In genomic region chr20:31603822-31604566, GRCh38 we compare ENCODE assay signal across 8 cellular contexts. TPM values are rescaled to one million over a fixed set of nuclear protein-coding genes. Genes with fewer than 3 reads are reported as not detected.
DNase-seq lines count a peak whose midpoint lies in the region; ATAC-seq, FAIRE-seq and TF ChIP-seq lines count a peak whose summit lies in the region.

No MANE protein-coding gene starts in this region.

- WGBS in IMR-90 (ENCODE audit: extremely low coverage in 2 of 2, insufficient read length in 1 of 2), 2 experiments = 0% methylated on average over 27 of the region's 43 CpGs; no CpG with 5 or more reads in 1 of the 2 experiments
- 4% methylated on average over 31 to 37 of the region's 43 CpGs for WGBS in mesodermal cell (ENCODE audit: insufficient coverage in 2 of 2), 2 experiments

- CTCF ChIA-PET in IMR-90 (lab: Yijun Ruan, JAX) = interaction anchor here (1.1 to 2.5 kb wide), 4 partner anchors 9 to 44 kb away, joined by 4 to 12 read pairs (median 8); no protein-coding TSS in a partner anchor
- CTCF ChIA-PET in endothelial cell of umbilical vein (lab: Charles Lee) = interaction anchor here (0.8 to 12.8 kb wide), 7 partner anchors 8 to 145 kb away, joined by 3 to 1817 read pairs (median 6); no protein-coding TSS in a partner anchor

- peak overlapping the region; percentile 65 for H3K23ac ChIP-seq in IMR-90 (ENCODE audit: low read depth, low read length)

- H3K9ac ChIP-seq in IMR-90 (ENCODE audit: low read depth, low read length) (peak overlapping the region; percentile 79), OCI-LY1 (ENCODE audit: low read length) (peak overlapping the region; percentile 48; the same call in 1 of the 2 replicates), endothelial cell of umbilical vein (replicated peaks; ENCODE audit: extremely low read depth, insufficient read depth, low read length) (peak overlapping the region; percentile 99)

- peak overlapping the region; percentile 84 for H3K4me2 ChIP-seq in IMR-90 (ENCODE audit: low read depth, low read length)
- peak overlapping the region; percentile 88 for H3K4me2 ChIP-seq in OCI-LY1 (ENCODE audit: low read length)
- peak overlapping the region; percentile 86 for H3K4me2 ChIP-seq in endothelial cell of umbilical vein (ENCODE audit: insufficient read depth, low read length)

- TF ChIP-seq CTCF in IMR-90 (conservative IDR thresholded peaks at IDR 0.05; ENCODE audit: low read depth, low read length) (no peak), OCI-LY1 (IDR thresholded peaks at IDR 0.05; ENCODE audit: low read length) (no peak), endothelial cell of umbilical vein (IDR thresholded peaks at IDR 0.05; ENCODE audit: extremely low read depth in 1 of 2, insufficient read depth in 1 of 2, low read depth in 1 of 2, low read length in 2 of 2) (no peak)

- no peaks in the 10 kb centered on the region for H3K9me2 ChIP-seq in OCI-LY1 (ENCODE audit: low read depth, low read length)

- H3K36me3 ChIP-seq in IMR-90 (ENCODE audit: control insufficient read depth, insufficient read depth, low read length) = peaks cover 1% of the 10 kb centered on the region; the same call in 1 of the 2 replicates
- no peaks in the 10 kb centered on the region for H3K36me3 ChIP-seq in OCI-LY1 (ENCODE audit: insufficient read depth, low read length)
- no peaks in the 10 kb centered on the region for H3K36me3 ChIP-seq in endothelial cell of umbilical vein (ENCODE audit: control insufficient read depth in 2 of 2, extremely low read depth in 1 of 2, insufficient read depth in 2 of 2, low read length in 2 of 2)
- peaks cover 19% of the 10 kb centered on the region for H3K36me3 ChIP-seq in mesodermal cell (ENCODE audit: control insufficient read depth, insufficient read depth, low read length)

- H2BK5ac ChIP-seq in IMR-90 (ENCODE audit: low read depth, low read length, poor library complexity, severe bottlenecking) = peak overlapping the region; percentile 75

- peak overlapping the region; percentile 73; the same call in 1 of the 2 replicates for H2BK20ac ChIP-seq in IMR-90 (ENCODE audit: low read depth, low read length)

- H4K5ac ChIP-seq in IMR-90 (ENCODE audit: low read depth, low read length) = no peak overlapping the region

- H3K27me3 ChIP-seq in IMR-90 (ENCODE audit: control insufficient read depth, insufficient read depth, low read length) (no peaks in the 10 kb centered on the region), OCI-LY1 (ENCODE audit: insufficient read depth, low read length) (0 out of 2 replicates have a peak, but pooled peaks cover 9% of the 10 kb centered on the region), endothelial cell of umbilical vein (ENCODE audit: control insufficient read depth in 2 of 2, insufficient read depth in 2 of 2, low read length in 2 of 2) (no peaks in the 10 kb centered on the region)

- H3K4me3 ChIP-seq in IMR-90 (ENCODE audit: insufficient read depth, low read depth, low read length) (peak overlapping the region; percentile 66), OCI-LY1 (ENCODE audit: low read depth, low read length, poor library complexity, severe bottlenecking) (peak overlapping the region; percentile 68), endothelial cell of umbilical vein (replicated peaks in 1 of 3; ENCODE audit: insufficient read depth in 1 of 3, low read depth in 1 of 3, low read length in 3 of 3) (peak overlapping the region; percentile 44 to 77 (median 68)), mesodermal cell (ENCODE audit: extremely low read depth, insufficient read depth, low read length, poor library complexity, severe bottlenecking) (peak overlapping the region; percentile 91)

- H2BK15ac ChIP-seq in IMR-90 (ENCODE audit: low read depth, low read length) = peak overlapping the region; percentile 7; the same call in 1 of the 3 replicates

- no peak for TF ChIP-seq RAD21 in IMR-90 (IDR thresholded peaks at IDR 0.05; ENCODE audit: low read length)

- H3K14ac ChIP-seq in IMR-90 (replicated peaks; ENCODE audit: low read depth, low read length) = peak overlapping the region; percentile 53

- ATAC-seq in IMR-90 (ENCODE audit: low read depth) = peak; percentile 53

- dilution Hi-C loops in IMR-90 (cut with HindIII; ENCODE audit: low sequenced_read_pairs, unreplicated experiment) (no loop called here), endothelial cell of umbilical vein (cut with MboI; ENCODE audit: extremely low pct_ligation_motif_present, low sequenced_read_pairs) (no loop called here)

- peak overlapping the region; percentile 84 for H3K4ac ChIP-seq in IMR-90 (ENCODE audit: low read depth, low read length)

- H4K20me1 ChIP-seq in IMR-90 (ENCODE audit: insufficient read depth, low read length) (peaks cover 18% of the 10 kb centered on the region), OCI-LY1 (ENCODE audit: insufficient read depth, low read length) (no peaks in the 10 kb centered on the region), endothelial cell of umbilical vein (replicated peaks; ENCODE audit: control insufficient read depth, extremely low read depth, insufficient read depth, low read length) (no peaks in the 10 kb centered on the region)

- peak overlapping the region; percentile 87 to 88 for H4K8ac ChIP-seq in IMR-90 (ENCODE audit: low read depth in 2 of 2, low read length in 2 of 2)

- intact Hi-C loops in IMR-90 (cut with micrococcal nuclease) = no loop called here
- intact Hi-C loops in endothelial cell of umbilical vein (cut with micrococcal nuclease) = loop anchor here (1.0 to 2.0 kb wide), 4 partner anchors 17 to 109 kb away; no protein-coding TSS in a partner anchor

- H3K27ac ChIP-seq in IMR-90 (ENCODE audit: insufficient read depth, low read length) (peak overlapping the region; percentile 87), OCI-LY1 (ENCODE audit: low read depth, low read length, poor library complexity, severe bottlenecking) (no peak overlapping the region), endothelial cell of umbilical vein (ENCODE audit: insufficient read depth, low read depth, low read length) (peak overlapping the region; percentile 100), mesodermal cell (ENCODE audit: low read depth, low read length, severe bottlenecking) (peak overlapping the region; percentile 99)

- TF ChIP-seq POLR2A in IMR-90 (IDR thresholded peaks at IDR 0.05; ENCODE audit: low read depth, low read length) = peak; percentile 84
- peak; percentile 82 for TF ChIP-seq POLR2A in endothelial cell of umbilical vein (IDR thresholded peaks at IDR 0.05; ENCODE audit: low read depth, low read length)

- H2AFZ ChIP-seq in IMR-90 (replicated peaks; ENCODE audit: low read length, poor library complexity) (peak overlapping the region; percentile 85), OCI-LY1 (ENCODE audit: low read length) (no peak overlapping the region), endothelial cell of umbilical vein (ENCODE audit: low read depth, low read length) (no peak overlapping the region)

- BruUV-seq in IMR-90 (replicated peaks; lab: Mats Ljungman, UMichigan) (no TSS peak), endothelial cell of umbilical vein (replicated peaks; lab: Mats Ljungman, UMichigan) (no TSS peak)

- H4K91ac ChIP-seq in IMR-90 (ENCODE audit: insufficient read depth, low read depth, low read length) = peak overlapping the region; percentile 85

- H2AK9ac ChIP-seq in IMR-90 (replicated peaks; ENCODE audit: low read depth, low read length, poor library complexity) = peak overlapping the region; percentile 35

- no peaks in the 10 kb centered on the region for H3K9me3 ChIP-seq in IMR-90 (ENCODE audit: control insufficient read depth, insufficient read depth, low read length)
- no peaks in the 10 kb centered on the region for H3K9me3 ChIP-seq in OCI-LY1 (ENCODE audit: low read length)
- H3K9me3 ChIP-seq in endothelial cell of umbilical vein (replicated peaks; ENCODE audit: control insufficient read depth, insufficient read depth, low read length) = no peaks in the 10 kb centered on the region
- no peaks in the 10 kb centered on the region for H3K9me3 ChIP-seq in mesodermal cell (ENCODE audit: control insufficient read depth, low read length)

- H3F3A ChIP-seq in OCI-LY1 (ENCODE audit: insufficient read depth, low read length) = no peaks in the 10 kb centered on the region

- peak overlapping the region; percentile 67 for H2AK5ac ChIP-seq in IMR-90 (ENCODE audit: low read depth, low read length)

- peak overlapping the region; percentile 27; the same call in 1 of the 2 replicates for H3K18ac ChIP-seq in IMR-90 (ENCODE audit: low read depth, low read length)

- no peaks in the 10 kb centered on the region for H3K9me1 ChIP-seq in IMR-90 (ENCODE audit: insufficient read depth, low read length)
- H3K9me1 ChIP-seq in endothelial cell of umbilical vein (replicated peaks; ENCODE audit: control insufficient read depth, extremely low read depth, insufficient read depth, low read length) = no peaks in the 10 kb centered on the region

- peak overlapping the region; percentile 85 for H2BK120ac ChIP-seq in IMR-90 (ENCODE audit: low read depth, low read length)

- peaks cover 0 to 17% of the 10 kb centered on the region in 2 experiments; a peak in 2 of 4 replicates for H3K79me1 ChIP-seq in IMR-90 (ENCODE audit: low read depth in 1 of 2, low read length in 2 of 2)

- H3K79me2 ChIP-seq in OCI-LY1 (ENCODE audit: insufficient read depth, low read length) (no peaks in the 10 kb centered on the region), endothelial cell of umbilical vein (ENCODE audit: control insufficient read depth, insufficient read depth, low read length) (peaks cover 26% of the 10 kb centered on the region)

- H3K4me1 ChIP-seq in IMR-90 (ENCODE audit: control insufficient read depth, insufficient read depth, low read length) (peaks cover 21% of the 10 kb centered on the region), OCI-LY1 (ENCODE audit: insufficient read depth, low read length, severe bottlenecking) (peaks cover 26% of the 10 kb centered on the region), endothelial cell of umbilical vein (ENCODE audit: control insufficient read depth, extremely low read depth, insufficient read depth, low read length) (peaks cover 45% of the 10 kb centered on the region), mesodermal cell (ENCODE audit: control insufficient read depth, insufficient read depth, low read length, poor library complexity, severe bottlenecking) (peaks cover 27% of the 10 kb centered on the region)

- DNase-seq in AG08396 (ENCODE audit: low spot score) (peak; percentile 91), GM19239 (ENCODE audit: insufficient read length, low spot score) (peak; percentile 73), IMR-90 (peak; percentile 96), endothelial cell of umbilical vein (ENCODE audit: low read depth, low spot score) (peak; percentile 97)
- peak; percentile 87 for DNase-seq in activated CD8-positive, alpha-beta memory T cell treated with anti-CD3 and anti-CD28 coated beads, Interleukin-2, amount 50 U/mL, for 48 hours
- peak; percentile 33 for DNase-seq in stimulated activated CD8-positive, alpha-beta memory T cell treated with anti-CD3 and anti-CD28 coated beads, Interleukin-12 subunit alpha, Interleukin-12 subunit beta, amount 100 ng/mL, for 24 hours (ENCODE audit: extremely low read depth)

- FAIRE-seq in GM19239 (lab: Jason Lieb, UNC) = peak; percentile 40
- no peak for FAIRE-seq in endothelial cell of umbilical vein (lab: Jason Lieb, UNC)

- in situ Hi-C loops in IMR-90 (cut with MboI; ENCODE audit: low sequenced_read_pairs) = no loop called here

- H3K56ac ChIP-seq in IMR-90 (ENCODE audit: extremely low read depth, insufficient read depth, low read length) = peak overlapping the region; percentile 99

- POLR2A ChIA-PET in IMR-90 (lab: Charles Lee; ENCODE audit: unreplicated experiment) (interaction anchor here (1.7 kb wide), 1 partner anchor 8 kb away, joined by 8 read pairs; no protein-coding TSS in a partner anchor), endothelial cell of umbilical vein (lab: Charles Lee) (interaction anchor here (1.1 to 2.5 kb wide), 8 partner anchors 8 to 47 kb away, joined by 6 to 48 read pairs (median 10); no protein-coding TSS in a partner anchor)

RNA-seq across cellular contexts. Expression of gene ID1, which starts 1.1 kb away (rescaled TPM):
- total RNA-seq in IMR-90 (2012; rRNA removed) = 174 and 186 TPM in 2 replicates
- polyA plus RNA-seq in IMR-90 (2012; rRNA removed) = 148 and 156 TPM in 2 replicates
- 283 and 402 TPM in 2 replicates for polyA plus RNA-seq in IMR-90 (2012; cell fraction: cytosol; rRNA removed)
- 740 and 930 TPM in 2 replicates for polyA plus RNA-seq in IMR-90 (2012; cell fraction: nucleus; rRNA removed; ENCODE audit: low replicate concordance)
- total RNA-seq in endothelial cell of umbilical vein = 64.4 and 78.9 TPM in 2 replicates
- 152 and 182 TPM in 2 replicates for polyA plus RNA-seq in endothelial cell of umbilical vein
- polyA plus RNA-seq in endothelial cell of umbilical vein (2011; cell fraction: cytosol; rRNA removed) = 78.6 and 160 TPM in 2 replicates
- polyA plus RNA-seq in endothelial cell of umbilical vein (2011; cell fraction: nucleus; rRNA removed) = 317 and 470 TPM in 2 replicates
- polyA plus RNA-seq in endothelial cell of umbilical vein (2012) = 67.3 and 67.6 TPM in 2 replicates
- polyA minus RNA-seq in endothelial cell of umbilical vein = 41.5 and 55.2 TPM in 2 replicates
- polyA minus RNA-seq in endothelial cell of umbilical vein (2011; cell fraction: cytosol; rRNA and poly(A)+ RNA removed) = 500 TPM
- 83.0 and 266 TPM in 2 replicates for polyA minus RNA-seq in endothelial cell of umbilical vein (2011; cell fraction: nucleus; rRNA and poly(A)+ RNA removed)
- 455 TPM for polyA plus RNA-seq in mesodermal cell (2013, experiment 1 of 2)
- polyA plus RNA-seq in mesodermal cell (2013, experiment 2 of 2) = 320 TPM

RNA-seq across cellular contexts. Expression of gene COX4I2, which starts 33.7 kb away (rescaled TPM):
- total RNA-seq in IMR-90 (2012; rRNA removed) (not detected in 2 replicates), endothelial cell of umbilical vein (not detected in 2 replicates)
- polyA plus RNA-seq in IMR-90 (2012; rRNA removed) (not detected in 2 replicates), endothelial cell of umbilical vein (not detected in 2 replicates)
- not detected in 2 replicates for polyA plus RNA-seq in IMR-90 (2012; cell fraction: cytosol; rRNA removed)
- polyA plus RNA-seq in IMR-90 (2012; cell fraction: nucleus; rRNA removed; ENCODE audit: low replicate concordance) = not detected in 2 replicates
- polyA plus RNA-seq in endothelial cell of umbilical vein (2011; cell fraction: cytosol; rRNA removed) = not detected in 2 replicates
- not detected in 2 replicates for polyA plus RNA-seq in endothelial cell of umbilical vein (2011; cell fraction: nucleus; rRNA removed)
- not detected in 2 replicates for polyA plus RNA-seq in endothelial cell of umbilical vein (2012)
- polyA minus RNA-seq in endothelial cell of umbilical vein = not detected in 2 replicates
- polyA minus RNA-seq in endothelial cell of umbilical vein (2011; cell fraction: cytosol; rRNA and poly(A)+ RNA removed) = not detected
- not detected in 2 replicates for polyA minus RNA-seq in endothelial cell of umbilical vein (2011; cell fraction: nucleus; rRNA and poly(A)+ RNA removed)
- polyA plus RNA-seq in mesodermal cell (2013, experiment 1 of 2) = not detected
- polyA plus RNA-seq in mesodermal cell (2013, experiment 2 of 2) = not detected

Comparison
In these comparisons a context has a peak if more than half of its experiments do, and no peak if none do; other contexts are left out.
1. DNase-seq: peak in every context shown above with its lines; median percentile 97 in endothelial cell of umbilical vein; 96 in IMR-90; 91 in AG08396; 87 in activated CD8-positive, alpha-beta memory T cell treated with anti-CD3 and anti-CD28 coated beads, Interleukin-2, amount 50 U/mL, for 48 hours; 73 in GM19239; 33 in stimulated activated CD8-positive, alpha-beta memory T cell treated with anti-CD3 and anti-CD28 coated beads, Interleukin-12 subunit alpha, Interleukin-12 subunit beta, amount 100 ng/mL, for 24 hours.
2. H3K9ac ChIP-seq: peak in every context shown above with its lines; median percentile 99 in endothelial cell of umbilical vein; 79 in IMR-90; 48 in OCI-LY1.